8 cellular contexts compared by ENCODE assay signal in the genomic region with DNA sequence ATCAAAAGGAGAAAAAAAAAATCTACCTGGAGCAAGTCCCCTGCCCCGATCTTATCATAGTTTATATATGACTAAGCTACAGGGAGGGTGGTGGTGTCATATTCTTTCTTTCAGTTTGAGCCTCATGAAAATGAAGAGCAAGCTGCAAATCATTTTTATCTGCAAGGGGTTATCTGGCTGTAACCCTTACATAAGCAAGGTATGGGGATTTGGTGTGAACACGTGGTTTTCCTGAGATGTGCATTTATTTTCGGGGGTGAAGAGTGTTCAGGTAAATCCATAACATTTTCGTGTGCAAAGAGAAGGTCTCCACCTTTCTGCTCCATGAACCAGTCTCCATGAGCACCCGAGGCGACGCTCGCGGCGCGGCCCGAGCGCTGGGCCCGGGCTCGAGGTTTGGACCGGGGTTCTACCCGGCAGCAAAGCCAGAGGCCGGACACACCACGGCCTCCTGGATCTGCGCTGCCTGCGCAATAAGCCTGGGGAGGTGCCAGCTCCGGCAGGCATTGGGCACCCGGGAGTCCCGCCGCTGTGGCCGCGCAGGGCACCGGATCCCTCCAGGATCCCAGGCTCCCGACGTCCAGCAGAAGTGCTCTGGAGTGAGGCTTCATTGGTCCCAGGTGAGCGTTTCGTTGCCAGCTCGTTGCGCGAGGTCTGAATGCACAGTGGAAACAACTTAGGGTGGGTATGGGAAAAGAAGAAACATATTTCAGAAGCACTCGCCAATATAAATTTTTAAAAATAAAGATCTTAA. TPM values are rescaled to one million over a fixed set of nuclear protein-coding genes. Genes with fewer than 3 reads are reported as not detected.
DNase-seq lines count a peak whose midpoint lies in the region; ATAC-seq, FAIRE-seq and TF ChIP-seq lines count a peak whose summit lies in the region.

No MANE protein-coding gene starts in this region.

- no peak overlapping the region for H4K5ac ChIP-seq in H1 (ENCODE audit: insufficient read length, low read depth, low read length)

- H3K79me2 ChIP-seq in H1 (ENCODE audit: control insufficient read depth in 1 of 2, insufficient read depth in 2 of 2, low read length in 2 of 2) = no peaks in the 10 kb centered on the region

- no peak for TF ChIP-seq EP300 in H1 (IDR thresholded peaks at IDR 0.05; ENCODE audit: borderline replicate concordance in 1 of 2, low read depth in 2 of 2, low read length in 2 of 2)
- no peak for TF ChIP-seq EP300 in stomach (IDR thresholded peaks at IDR 0.05)

- H3K23me2 ChIP-seq in H1 (ENCODE audit: low read depth, low read length) = peaks cover 3% of the 10 kb centered on the region

- H3K79me1 ChIP-seq in H1 (ENCODE audit: low read depth, low read length) = no peaks in the 10 kb centered on the region

- no peaks in the 10 kb centered on the region for H3K27me3 Mint-ChIP-seq in memory B cell

- H3K23ac ChIP-seq in H1 (ENCODE audit: insufficient read length) = no peak overlapping the region

- peak overlapping the region; percentile 63 for H3K56ac ChIP-seq in H1 (replicated peaks; ENCODE audit: insufficient read length, low read depth, low read length)

- DNase-seq in AG09319 (ENCODE audit: extremely low read depth, low read depth) (peak; percentile 42), GM12892 (ENCODE audit: insufficient read length) (peak; percentile 34), NCI-H1105 treated with DMSO at 0.1 percent for 48 hours (lab: John Stamatoyannopoulos, UW) (peak; percentile 70), UCSD-AML1 (lab: John Stamatoyannopoulos, UW; ENCODE audit: unreplicated experiment) (peak; percentile 85), H1 (ENCODE audit: low read depth in 1 of 2, low spot score in 2 of 2) (peak; percentile 58 to 85), memory B cell (ENCODE audit: low spot score in 2 of 2) (no peak), stomach (peak; percentile 81)

- CTCF ChIA-PET in H1 (lab: Charles Lee; ENCODE audit: partially characterized antibody) = interaction anchor here (0.8 to 1.8 kb wide), 5 partner anchors 13 to 493 kb away, joined by 3 to 6 read pairs (median 5); no protein-coding TSS in a partner anchor

- no peak overlapping the region for H2BK15ac ChIP-seq in H1 (ENCODE audit: low read length)

- H2BK5ac ChIP-seq in H1 (ENCODE audit: low read depth, low read length) = 0 out of 2 replicates have a peak overlapping the region, but pooled peaks have one; percentile 54

- ATAC-seq in HG02763 (IDR thresholded peaks at IDR 0.05; ENCODE audit: unreplicated experiment) (peak; percentile 32), memory B cell (ENCODE audit: low read depth) (peak; percentile 20)

- H4K91ac ChIP-seq in H1 (replicated peaks; ENCODE audit: insufficient read length, low read length) = no peak overlapping the region

- H3K27ac ChIP-seq in H1 (ENCODE audit: low read depth, low read length) = no peak overlapping the region
- peak overlapping the region; percentile 88 to 97 (median 92) for H3K27ac ChIP-seq in stomach

- FAIRE-seq in GM12892 (lab: Jason Lieb, UNC) (peak; percentile 21), H1 (lab: Jason Lieb, UNC) (no peak)

- H3K4me1 ChIP-seq in H1 (replicated peaks in 1 of 4; ENCODE audit: control insufficient read depth in 3 of 4, insufficient read depth in 4 of 4, low read length in 3 of 4) (peaks cover 0 to 4% (median 2%) of the 10 kb centered on the region in 4 experiments; a peak in 3 of 7 replicates), stomach (peaks cover 14 to 27% (median 16%) of the 10 kb centered on the region in 4 donors)

- H3K4me3 Mint-ChIP-seq in memory B cell = peak overlapping the region; percentile 89

- TF ChIP-seq RAD21 in H1 (IDR thresholded peaks at IDR 0.05 in 1 of 2, conservative IDR thresholded peaks at IDR 0.05 in 1 of 2; ENCODE audit: low read depth in 2 of 2, low read length in 2 of 2) = peak; percentile 11 to 14; a peak in 2 of 4 replicates

- peak overlapping the region in 3 of 4 experiments; percentile 31 to 60 (median 60); a peak in 5 of 7 replicates for H3K9ac ChIP-seq in H1 (replicated peaks in 1 of 4; ENCODE audit: extremely low read depth in 1 of 4, low read depth in 3 of 4, low read length in 3 of 4)

- no peaks in the 10 kb centered on the region for H4K20me1 ChIP-seq in H1 (replicated peaks in 1 of 2; ENCODE audit: control insufficient read depth in 1 of 2, insufficient read depth in 2 of 2, low read length in 2 of 2)

- no peak overlapping the region for H2BK120ac ChIP-seq in H1 (replicated peaks; ENCODE audit: low read depth, low read length)

- no peaks in the 10 kb centered on the region for H3K36me3 Mint-ChIP-seq in memory B cell

- H2BK20ac ChIP-seq in H1 (ENCODE audit: low read length) = no peak overlapping the region

- no peak overlapping the region for H2BK12ac ChIP-seq in H1 (ENCODE audit: low read depth, low read length)

- POLR2A ChIA-PET in H1 (lab: Charles Lee; ENCODE audit: partially characterized antibody) = interaction anchor here (0.8 to 1.4 kb wide), 3 partner anchors 36 to 66 kb away, joined by 3 to 5 read pairs (median 4); a partner anchor contains a TSS

- WGBS in H1 (ENCODE audit: extremely low coverage in 1 of 2, insufficient coverage in 1 of 2, insufficient read length in 1 of 2, insufficient replicate concordance in 2 of 2, low coverage in 1 of 2, low lambda C conversion rate in 2 of 2, missing lambda C conversion rate in 1 of 2), 2 experiments = 2% methylated on average over 35 of the region's 36 CpGs; no CpG with 5 or more reads in 1 of the 2 experiments
- WGBS in stomach, 5 donors = 0 to 2% (median 0%) methylated on average over 19 to 36 of the region's 36 CpGs

- no peak overlapping the region for H3K4ac ChIP-seq in H1 (replicated peaks; ENCODE audit: insufficient read length, low read depth, low read length)

- H3K9me3 Mint-ChIP-seq in memory B cell = no peaks in the 10 kb centered on the region

- H3K18ac ChIP-seq in H1 (ENCODE audit: extremely low read depth, low read length) = peak overlapping the region; percentile 32; the same call in 1 of the 2 replicates

- H3K4me3 ChIP-seq in H1 (ENCODE audit: extremely low read depth in 1 of 4, insufficient read depth in 2 of 4, low read depth in 3 of 4, low read length in 4 of 4) = peak overlapping the region; percentile 80 to 94 (median 86)
- peak overlapping the region; percentile 66 to 79 (median 72) for H3K4me3 ChIP-seq in stomach

- H3K27ac Mint-ChIP-seq in memory B cell = peak overlapping the region; percentile 100

- peak overlapping the region; percentile 82; the same call in 1 of the 2 replicates for H4K8ac ChIP-seq in H1 (ENCODE audit: extremely low read depth, insufficient read depth, low read length)

- TF ChIP-seq POLR2A in GM12892 (IDR thresholded peaks at IDR 0.05; ENCODE audit: low read depth, low read length) (no peak), H1 (IDR thresholded peaks at IDR 0.05; ENCODE audit: control extremely low read depth in 1 of 2, low read depth in 2 of 2, low read length in 2 of 2) (no peak), stomach (IDR thresholded peaks at IDR 0.05) (no peak)

- no peak overlapping the region for H2AK5ac ChIP-seq in H1 (ENCODE audit: low read depth, low read length)

- H3K4me2 ChIP-seq in H1 (ENCODE audit: insufficient read depth in 1 of 2, low read depth in 2 of 2, low read length in 2 of 2) = peak overlapping the region; percentile 46 to 68

- H3K9me3 ChIP-seq in H1 (ENCODE audit: insufficient read depth in 2 of 2, low read depth in 1 of 2, low read length in 1 of 2) (no peaks in the 10 kb centered on the region), stomach (no peaks in the 10 kb centered on the region)

- no peak overlapping the region for H3K14ac ChIP-seq in H1 (ENCODE audit: insufficient read length)

- H3K36me3 ChIP-seq in H1 (ENCODE audit: control insufficient read depth in 2 of 4, insufficient read depth in 4 of 4, low read length in 3 of 4) (no peaks in the 10 kb centered on the region), stomach (no peaks in the 10 kb centered on the region)

- H2AFZ ChIP-seq in H1 (ENCODE audit: low read length) = peak overlapping the region; percentile 99

- H3K27me3 ChIP-seq in H1 (replicated peaks in 1 of 4; ENCODE audit: control insufficient read depth in 3 of 4, extremely low read depth in 1 of 4, insufficient read depth in 3 of 4, low read length in 3 of 4) (peaks cover 0 to 6% (median 5%) of the 10 kb centered on the region in 4 experiments; a peak in 4 of 7 replicates), stomach (no peaks in the 10 kb centered on the region)

- TF ChIP-seq CTCF in AG09319 (IDR thresholded peaks at IDR 0.05; ENCODE audit: low read depth, low read length) (no peak), H1 (IDR thresholded peaks at IDR 0.05; ENCODE audit: control extremely low read depth in 1 of 3, insufficient read depth in 1 of 3, low read depth in 1 of 3, low read length in 3 of 3) (no peak), stomach (IDR thresholded peaks at IDR 0.05) (no peak)

- peaks cover 24% of the 10 kb centered on the region for H3K4me1 Mint-ChIP-seq in memory B cell

- intact Hi-C loops in stomach (cut with DNase I; ENCODE audit: low total_unique reads) = loop anchor here (10.0 kb wide), 1 partner anchor 55 kb away; no protein-coding TSS in a partner anchor

TF ChIP-seq in H1, 55 proteins besides CTCF, POLR2A, EP300 and RAD21 (continues in another document):
- TF ChIP-seq RXRA (IDR thresholded peaks at IDR 0.05; ENCODE audit: insufficient read depth, low read depth, low read length) (no peak), KDM4A (IDR thresholded peaks at IDR 0.05; ENCODE audit: low read depth, low read length, severe bottlenecking) (peak; percentile 87), MAFK (IDR thresholded peaks at IDR 0.05; ENCODE audit: low read depth, low read length) (no peak), TAF1 (IDR thresholded peaks at IDR 0.05; ENCODE audit: low read depth, low read length) (peak; percentile 46; the same call in 1 of the 2 replicates), SIN3A (conservative IDR thresholded peaks at IDR 0.05 in 1 of 2, IDR thresholded peaks at IDR 0.05 in 1 of 2; ENCODE audit: low read depth in 1 of 2, low read length in 2 of 2) (peak in 1 of 2 experiments; percentile 55; a peak in 1 of 4 replicates), YY1 (IDR thresholded peaks at IDR 0.05; ENCODE audit: low read depth, low read length) (0 out of 2 replicates have a peak, but pooled peaks have one; percentile 24)

RNA-seq across cellular contexts. Expression of a gene that starts 36.1 kb away (rescaled TPM):
- 12.4 TPM for polyA plus RNA-seq in GM12892 (2012; ENCODE audit: missing spikeins)
- total RNA-seq in H1 (2021; fragmentation: NEBNext Ultra II Directional; extraction: Animal tissue kit (Norgen Biotek cat#: 25700)) = 43.1 and 43.6 TPM in 2 replicates
- polyA plus RNA-seq in H1 (2011; rRNA removed) (6.2 and 8.4 TPM in 2 replicates), stomach (1 to 10 TPM; 6.2 to 9.5 (median 8.7) TPM)
- 10.5 TPM for polyA plus RNA-seq in H1 (2011; cell fraction: cytosol; rRNA removed)
- polyA plus RNA-seq in H1 (2011; cell fraction: nucleus; rRNA removed) = 10.6 TPM
- 19.8 to 26.1 TPM (median 21.6 TPM) in 4 replicates for polyA plus RNA-seq in H1 (2012, experiment 1 of 2)
- polyA plus RNA-seq in H1 (2012, experiment 2 of 2) = 1.8 TPM
- 39.9 TPM for polyA plus RNA-seq in H1 (2013, experiment 1 of 2)
- polyA plus RNA-seq in H1 (2013, experiment 2 of 2) = 40.4 TPM
- 65.2 and 108 TPM in 2 replicates for polyA minus RNA-seq in H1 (2011; rRNA and poly(A)+ RNA removed)
- 27.5 TPM for polyA minus RNA-seq in H1 (2011; cell fraction: cytosol; rRNA and poly(A)+ RNA removed)
- 26.4 TPM for polyA minus RNA-seq in H1 (2011; cell fraction: nucleus; rRNA and poly(A)+ RNA removed)
- 100 to 1,000 TPM in 2 of 5 donors, 10 to 100 TPM in 2, 1 to 10 TPM in 1; 8.1 to 254 (median 58.1) TPM for total RNA-seq in stomach

Comparison
In these comparisons a context has a peak if more than half of its experiments do, and no peak if none do; other contexts are left out.
1. DNase-seq: peak in AG09319 (single experiment), GM12892 (single experiment), NCI-H1105 treated with DMSO at 0.1 percent for 48 hours (single experiment), UCSD-AML1 (single experiment), H1 (2 of 2) and stomach (single experiment); none in memory B cell (0 of 2).